ENCODE assay signal across 1 cellular context in the genomic region with DNA sequence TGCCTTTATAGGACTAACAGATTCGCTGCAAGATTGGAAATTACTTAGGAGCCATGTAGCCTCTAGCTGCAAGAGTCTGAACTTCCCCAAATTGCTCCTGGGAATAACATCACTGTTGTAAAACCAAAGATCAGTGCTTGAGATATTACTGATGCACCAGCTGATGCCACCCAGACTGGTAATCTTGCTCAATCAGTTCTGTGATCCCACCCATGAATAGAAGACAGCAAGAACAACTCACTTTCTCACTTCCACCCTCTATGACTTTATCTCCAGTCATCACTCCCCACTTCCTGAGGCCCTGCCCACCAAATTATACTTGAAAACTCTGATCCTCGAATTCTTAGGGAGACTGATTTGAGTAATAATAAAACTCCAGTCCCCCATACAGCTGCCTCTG.
TF ChIP-seq lines count a peak whose summit lies in the region.

No MANE protein-coding gene starts in this region.

TF ChIP-seq in GM12878, 131 proteins besides CTCF, POLR2A, EP300 and RAD21 (continued from another document):
- TF ChIP-seq, protein P1, sequence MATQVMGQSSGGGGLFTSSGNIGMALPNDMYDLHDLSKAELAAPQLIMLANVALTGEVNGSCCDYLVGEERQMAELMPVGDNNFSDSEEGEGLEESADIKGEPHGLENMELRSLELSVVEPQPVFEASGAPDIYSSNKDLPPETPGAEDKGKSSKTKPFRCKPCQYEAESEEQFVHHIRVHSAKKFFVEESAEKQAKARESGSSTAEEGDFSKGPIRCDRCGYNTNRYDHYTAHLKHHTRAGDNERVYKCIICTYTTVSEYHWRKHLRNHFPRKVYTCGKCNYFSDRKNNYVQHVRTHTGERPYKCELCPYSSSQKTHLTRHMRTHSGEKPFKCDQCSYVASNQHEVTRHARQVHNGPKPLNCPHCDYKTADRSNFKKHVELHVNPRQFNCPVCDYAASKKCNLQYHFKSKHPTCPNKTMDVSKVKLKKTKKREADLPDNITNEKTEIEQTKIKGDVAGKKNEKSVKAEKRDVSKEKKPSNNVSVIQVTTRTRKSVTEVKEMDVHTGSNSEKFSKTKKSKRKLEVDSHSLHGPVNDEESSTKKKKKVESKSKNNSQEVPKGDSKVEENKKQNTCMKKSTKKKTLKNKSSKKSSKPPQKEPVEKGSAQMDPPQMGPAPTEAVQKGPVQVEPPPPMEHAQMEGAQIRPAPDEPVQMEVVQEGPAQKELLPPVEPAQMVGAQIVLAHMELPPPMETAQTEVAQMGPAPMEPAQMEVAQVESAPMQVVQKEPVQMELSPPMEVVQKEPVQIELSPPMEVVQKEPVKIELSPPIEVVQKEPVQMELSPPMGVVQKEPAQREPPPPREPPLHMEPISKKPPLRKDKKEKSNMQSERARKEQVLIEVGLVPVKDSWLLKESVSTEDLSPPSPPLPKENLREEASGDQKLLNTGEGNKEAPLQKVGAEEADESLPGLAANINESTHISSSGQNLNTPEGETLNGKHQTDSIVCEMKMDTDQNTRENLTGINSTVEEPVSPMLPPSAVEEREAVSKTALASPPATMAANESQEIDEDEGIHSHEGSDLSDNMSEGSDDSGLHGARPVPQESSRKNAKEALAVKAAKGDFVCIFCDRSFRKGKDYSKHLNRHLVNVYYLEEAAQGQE (IDR thresholded peaks at IDR 0.05; ENCODE audit: low read depth, low read length) = no peak
- no peak for TF ChIP-seq WRNIP1 (IDR thresholded peaks at IDR 0.05; ENCODE audit: borderline replicate concordance, low read depth, low read length)
